ENCODE assay signal across 15 cellular contexts in the genomic region with DNA sequence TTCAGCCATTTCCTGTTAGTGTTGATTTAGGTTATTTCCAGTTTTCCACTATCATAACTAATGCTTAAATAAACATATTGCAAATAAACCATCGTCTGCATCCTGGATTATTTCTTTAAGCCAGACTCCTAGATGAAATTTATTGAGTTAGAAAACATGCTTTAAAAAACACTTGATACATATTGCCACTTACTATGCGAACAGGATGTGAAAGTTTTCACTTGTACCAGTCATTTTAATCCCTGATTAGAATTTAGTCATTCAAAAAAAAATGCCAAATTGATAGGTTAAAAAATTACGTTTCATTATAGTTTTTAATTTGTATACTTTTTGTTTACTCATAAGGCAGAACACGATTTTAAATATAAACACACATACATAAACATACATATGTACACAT.
DNase-seq lines count a peak whose midpoint lies in the region; ATAC-seq, FAIRE-seq and TF ChIP-seq lines count a peak whose summit lies in the region.
"Had no signal": no experiment of that assay in that cellular context is flagged by ENCODE, and none has a peak within 500 bp of the region (broad histone marks: within the 10 kb centered on the region; RNA-seq: fewer than 3 reads in every experiment).

No MANE protein-coding gene starts in this region.

- H3K4me1 Mint-ChIP-seq in activated CD8-positive, alpha-beta memory T cell treated with anti-CD3 and anti-CD28 coated beads, Interleukin-2, amount 10 ng/mL, durations not matched to agents 7 days and 5 days, result peaks cover 46% of the 10 kb centered on the region
- peaks cover 21 to 23% of the 10 kb centered on the region in 2 donors for H3K4me1 Mint-ChIP-seq in effector memory CD8-positive, alpha-beta T cell (ENCODE audit: low read depth in 2 of 2)

- BruUV-seq in GM12878 (replicated peaks; lab: Mats Ljungman, UMichigan), result no TSS peak

- ATAC-seq in activated CD8-positive, alpha-beta memory T cell treated with anti-CD3 and anti-CD28 coated beads, Interleukin-2, amount 10 ng/mL, durations not matched to agents 7 days and 5 days, result no peak
- no peak for ATAC-seq in GM12878
- no peak for ATAC-seq in effector memory CD8-positive, alpha-beta T cell (replicated peaks)

- H3K4me3 Mint-ChIP-seq in activated CD8-positive, alpha-beta memory T cell treated with anti-CD3 and anti-CD28 coated beads, Interleukin-2, amount 10 ng/mL, durations not matched to agents 7 days and 5 days, result no peak overlapping the region
- H3K4me3 Mint-ChIP-seq in effector memory CD8-positive, alpha-beta T cell, result no peak overlapping the region
- H3K4me3 Mint-ChIP-seq: CD4-positive, alpha-beta T cell; IgD-negative memory B cell had no signal

- SMC1A ChIA-PET in GM12878 (lab: Charles Lee; ENCODE audit: uncharacterized antibody, unreplicated experiment), result interaction anchor here (1.4 to 1.8 kb wide), 2 partner anchors 63 to 111 kb away, joined by 3 to 6 read pairs; no protein-coding TSS in a partner anchor

- H3K36me3 ChIP-seq in GM12878 (ENCODE audit: control insufficient read depth in 2 of 2, insufficient read depth in 2 of 2, low read length in 1 of 2), result no peaks in the 10 kb centered on the region
- H3K36me3 ChIP-seq: BLaER1 treated with 17β-estradiol and CSF1 and Interleukin-3, amounts not matched to agents 10 nM and 100 nM; HAP-1 had no signal

- H4K20me1 ChIP-seq in GM12878 (ENCODE audit: control insufficient read depth, insufficient read depth), result no peaks in the 10 kb centered on the region
- H4K20me1 ChIP-seq: BLaER1 treated with 17β-estradiol and CSF1 and Interleukin-3, amounts not matched to agents 10 nM and 100 nM had no signal

- intact Hi-C loops in GM12878 (cut with micrococcal nuclease; ENCODE audit: unreplicated experiment), result loop anchor here (5.0 kb wide), 1 partner anchor 279 kb away; no protein-coding TSS in a partner anchor

- H3K79me2 ChIP-seq in GM12878 (ENCODE audit: control insufficient read depth, insufficient read depth, low read length), result no peaks in the 10 kb centered on the region

- CTCF ChIA-PET in activated CD8-positive, alpha-beta memory T cell treated with anti-CD3 and anti-CD28 coated beads, Interleukin-2, amount 10 ng/mL, durations not matched to agents 7 days and 5 days (lab: Charles Lee), result interaction anchor here (3.5 kb wide), 1 partner anchor 116 kb away, joined by 24 read pairs; no protein-coding TSS in a partner anchor
- CTCF ChIA-PET in GM12878 (lab: Yijun Ruan, JAX), result no interaction called here

- no peak for TF ChIP-seq POLR2A in GM12878 (IDR thresholded peaks at IDR 0.05; ENCODE audit: low read depth, low read length)

- H3K9ac ChIP-seq in GM12878 (ENCODE audit: control insufficient read depth, insufficient read depth, low read length), result no peak overlapping the region
- H3K9ac ChIP-seq: BLaER1 treated with 17β-estradiol and CSF1 and Interleukin-3, amounts not matched to agents 10 nM and 100 nM had no signal

- peak overlapping the region; percentile 96; the same call in 1 of the 2 replicates for H3K27ac ChIP-seq in GM12878 (ENCODE audit: control insufficient read depth, insufficient read depth)

- no peak overlapping the region for H3K4me3 ChIP-seq in GM12878
- H3K4me3 ChIP-seq: BLaER1 treated with 17β-estradiol and CSF1 and Interleukin-3, amounts not matched to agents 10 nM and 100 nM; HAP-1 had no signal

- in situ Hi-C loops in GM12878 (cut with MboI), result loop anchor here (5.0 kb wide), 1 partner anchor 411 kb away; the partner anchor contains the start of genes KLLN and PTEN

- no peaks in the 10 kb centered on the region for H3K27me3 Mint-ChIP-seq in activated CD8-positive, alpha-beta memory T cell treated with anti-CD3 and anti-CD28 coated beads, Interleukin-2, amount 10 ng/mL, durations not matched to agents 7 days and 5 days
- H3K27me3 Mint-ChIP-seq in effector memory CD8-positive, alpha-beta T cell, result no peaks in the 10 kb centered on the region
- H3K27me3 Mint-ChIP-seq: CD4-positive, alpha-beta T cell; IgD-negative memory B cell had no signal

- no peak for FAIRE-seq in GM12878 (lab: Jason Lieb, UNC)
- FAIRE-seq: H1 had no signal

- TF ChIP-seq RAD21 in GM12878 (IDR thresholded peaks at IDR 0.05; ENCODE audit: insufficient read depth, low read depth, low read length), result no peak

- DNase-seq in activated CD8-positive, alpha-beta memory T cell treated with anti-CD3 and anti-CD28 coated beads, Interleukin-2, amount 10 ng/mL, durations not matched to agents 7 days and 5 days, result no peak
- DNase-seq in activated CD8-positive, alpha-beta memory T cell treated with anti-CD3 and anti-CD28 coated beads, Interleukin-2, amount 50 U/mL, for 48 hours, result no peak
- DNase-seq in MV-4-11 (lab: John Stamatoyannopoulos, UW) (peak; percentile 25), GM12878 (ENCODE audit: low read depth, low spot score) (no peak), mesenteric fat pad (ENCODE audit: low spot score) (no peak), COLO668 (lab: John Stamatoyannopoulos, UW; ENCODE audit: unreplicated experiment) (no peak)
- no peak for DNase-seq in effector memory CD8-positive, alpha-beta T cell
- DNase-seq: 8988T; ACHN; CD4-positive, alpha-beta T cell; DMS79 had no signal

- H3K9me3 ChIP-seq in GM12878 (replicated peaks; ENCODE audit: control insufficient read depth, insufficient read depth, low read length), result no peaks in the 10 kb centered on the region
- H3K9me3 ChIP-seq: HAP-1 had no signal

- H3K27me3 ChIP-seq in GM12878 (replicated peaks in 1 of 2; ENCODE audit: control insufficient read depth in 2 of 2, insufficient read depth in 2 of 2, low read length in 1 of 2), result no peaks in the 10 kb centered on the region
- H3K27me3 ChIP-seq: BLaER1 treated with 17β-estradiol and CSF1 and Interleukin-3, amounts not matched to agents 10 nM and 100 nM had no signal

- TF ChIP-seq CTCF in GM12878 (IDR thresholded peaks at IDR 0.05 in 2 of 3, conservative IDR thresholded peaks at IDR 0.05 in 1 of 3; ENCODE audit: control insufficient read depth in 2 of 3, extremely low read depth in 1 of 3, insufficient read depth in 1 of 3, low read depth in 3 of 3, low read length in 3 of 3), result no peak

- RAD21 ChIA-PET in GM12878 (lab: Charles Lee; ENCODE audit: unreplicated experiment), result interaction anchor here (5.5 kb wide), 1 partner anchor 114 kb away, joined by 68 read pairs; no protein-coding TSS in a partner anchor

- H3K4me2 ChIP-seq in GM12878 (ENCODE audit: control insufficient read depth, insufficient read depth), result no peak overlapping the region

- H3K27ac Mint-ChIP-seq in activated CD8-positive, alpha-beta memory T cell treated with anti-CD3 and anti-CD28 coated beads, Interleukin-2, amount 10 ng/mL, durations not matched to agents 7 days and 5 days, result peak overlapping the region; percentile 40
- no peak overlapping the region for H3K27ac Mint-ChIP-seq in effector memory CD8-positive, alpha-beta T cell
- H3K27ac Mint-ChIP-seq: CD4-positive, alpha-beta T cell; IgD-negative memory B cell had no signal

- WGBS in GM12878 (ENCODE audit: insufficient coverage, insufficient replicate concordance, low lambda C conversion rate, missing lambda C conversion rate), result 32% methylated on average over 4 of the region's 4 CpGs

- H3K4me1 ChIP-seq in GM12878 (ENCODE audit: control insufficient read depth, insufficient read depth, low read length), result peaks cover 37% of the 10 kb centered on the region
- H3K4me1 ChIP-seq: HAP-1 had no signal

- H3K9me3 Mint-ChIP-seq in activated CD8-positive, alpha-beta memory T cell treated with anti-CD3 and anti-CD28 coated beads, Interleukin-2, amount 10 ng/mL, durations not matched to agents 7 days and 5 days (ENCODE audit: low read depth), result no peaks in the 10 kb centered on the region
- no peaks in the 10 kb centered on the region for H3K9me3 Mint-ChIP-seq in effector memory CD8-positive, alpha-beta T cell
- H3K9me3 Mint-ChIP-seq: IgD-negative memory B cell had no signal

- H2AFZ ChIP-seq in GM12878 (ENCODE audit: control insufficient read depth, low read depth, low read length), result no peak overlapping the region

- peaks cover 14% of the 10 kb centered on the region for H3K36me3 Mint-ChIP-seq in activated CD8-positive, alpha-beta memory T cell treated with anti-CD3 and anti-CD28 coated beads, Interleukin-2, amount 10 ng/mL, durations not matched to agents 7 days and 5 days
- H3K36me3 Mint-ChIP-seq in effector memory CD8-positive, alpha-beta T cell (ENCODE audit: insufficient read depth), result peaks cover 5% of the 10 kb centered on the region

- no peak for TF ChIP-seq EP300 in GM12878 (IDR thresholded peaks at IDR 0.05; ENCODE audit: borderline replicate concordance in 1 of 2, control insufficient read depth in 1 of 2, low read depth in 2 of 2, low read length in 2 of 2)

- POLR2A ChIA-PET in GM12878 (lab: Charles Lee), result no interaction called here

TF ChIP-seq in GM12878, 131 proteins besides CTCF, POLR2A, EP300 and RAD21:
- peak; percentile 53; the same call in 1 of the 2 replicates for TF ChIP-seq NFIC (IDR thresholded peaks at IDR 0.05; ENCODE audit: low read depth, low read length)
- TF ChIP-seq JUNB (IDR thresholded peaks at IDR 0.05), result peak; percentile 64; the same call in 1 of the 2 replicates
- TF ChIP-seq MTA2 (IDR thresholded peaks at IDR 0.05; ENCODE audit: low read depth), result no peak
